ENCODE assay signal across 1 cellular context in genomic region chr6:35428421-35429149, GRCh38.
TF ChIP-seq lines count a peak whose summit lies in the region.

No MANE protein-coding gene starts in this region.

TF ChIP-seq in HepG2, 621 proteins besides CTCF, POLR2A, EP300 and RAD21 (continued from another document and continues in another):
- TF ChIP-seq ZBTB4 (CRISPR knock-in tag; IDR thresholded peaks at IDR 0.05; ENCODE audit: borderline replicate concordance) (no peak), LCORL (IDR thresholded peaks at IDR 0.05) (no peak), LCORL (CRISPR knock-in tag; IDR thresholded peaks at IDR 0.05) (peak; percentile 95), ZNF318 (CRISPR knock-in tag; IDR thresholded peaks at IDR 0.05) (0 out of 2 replicates have a peak, but pooled peaks have one; percentile 44), KAT7 (CRISPR knock-in tag; IDR thresholded peaks at IDR 0.05; ENCODE audit: borderline replicate concordance) (no peak), ZNF615 (CRISPR knock-in tag; IDR thresholded peaks at IDR 0.05; ENCODE audit: borderline replicate concordance) (no peak), ZNF687 (CRISPR knock-in tag; IDR thresholded peaks at IDR 0.05) (peak; percentile 65), ZNF644 (CRISPR knock-in tag; IDR thresholded peaks at IDR 0.05; ENCODE audit: low read depth) (peak; percentile 27; the same call in 1 of the 2 replicates), ZNF737 (CRISPR knock-in tag; IDR thresholded peaks at IDR 0.05; ENCODE audit: borderline replicate concordance) (no peak), PPARG (CRISPR knock-in tag; conservative IDR thresholded peaks at IDR 0.05) (peak; percentile 68), MED1 (CRISPR knock-in tag; IDR thresholded peaks at IDR 0.05) (peak; percentile 66), SP2 (CRISPR knock-in tag; IDR thresholded peaks at IDR 0.05) (no peak), TCF12 (IDR thresholded peaks at IDR 0.05) (no peak), TCF12 (CRISPR knock-in tag; IDR thresholded peaks at IDR 0.05) (0 out of 2 replicates have a peak, but pooled peaks have one; percentile 39), BCL6 (CRISPR knock-in tag; IDR thresholded peaks at IDR 0.05) (peak; percentile 52), ARNT (IDR thresholded peaks at IDR 0.05) (no peak), ZFP1 (CRISPR knock-in tag; IDR thresholded peaks at IDR 0.05) (0 out of 2 replicates have a peak, but pooled peaks have one; percentile 35), NR2F6 (IDR thresholded peaks at IDR 0.05) (peak; percentile 74), NR2F6 (CRISPR knock-in tag; IDR thresholded peaks at IDR 0.05) (peak; percentile 76), PAWR (CRISPR knock-in tag; IDR thresholded peaks at IDR 0.05; ENCODE audit: borderline replicate concordance) (0 out of 2 replicates have a peak, but pooled peaks have one; percentile 33), ZBTB2 (CRISPR knock-in tag; IDR thresholded peaks at IDR 0.05; ENCODE audit: low read depth) (no peak), BATF2 (CRISPR knock-in tag; IDR thresholded peaks at IDR 0.05) (no peak), MXD3 (CRISPR knock-in tag; IDR thresholded peaks at IDR 0.05) (0 out of 2 replicates have a peak, but pooled peaks have one; percentile 9), ZNF18 (CRISPR knock-in tag; IDR thresholded peaks at IDR 0.05; ENCODE audit: insufficient replicate concordance) (no peak), HNRNPL (IDR thresholded peaks at IDR 0.05; ENCODE audit: low read depth, low read length) (peak; percentile 65; the same call in 1 of the 2 replicates), ZFYVE20 (CRISPR knock-in tag; IDR thresholded peaks at IDR 0.05; ENCODE audit: borderline replicate concordance, low read depth) (no peak), ZNF121 (CRISPR knock-in tag; IDR thresholded peaks at IDR 0.05) (0 out of 2 replicates have a peak, but pooled peaks have one; percentile 19), FOXK1 (CRISPR knock-in tag; IDR thresholded peaks at IDR 0.05; ENCODE audit: borderline replicate concordance, low read depth) (peak; percentile 72; the same call in 1 of the 2 replicates), ZMAT5 (CRISPR knock-in tag; IDR thresholded peaks at IDR 0.05; ENCODE audit: borderline replicate concordance, low read depth) (no peak), ONECUT2 (CRISPR knock-in tag; IDR thresholded peaks at IDR 0.05) (peak; percentile 75), JUN (CRISPR knock-in tag; IDR thresholded peaks at IDR 0.05) (peak; percentile 59; the same call in 1 of the 2 replicates), MAZ (IDR thresholded peaks at IDR 0.05; ENCODE audit: borderline replicate concordance, low read depth, low read length) (peak; percentile 35; the same call in 1 of the 2 replicates), MAZ (CRISPR knock-in tag; IDR thresholded peaks at IDR 0.05; ENCODE audit: low read depth) (no peak), ZIK1 (CRISPR knock-in tag; IDR thresholded peaks at IDR 0.05; ENCODE audit: borderline replicate concordance, low read depth) (no peak), ZNF629 (CRISPR knock-in tag; conservative IDR thresholded peaks at IDR 0.05) (no peak), ZNF780A (CRISPR knock-in tag; IDR thresholded peaks at IDR 0.05) (peak; percentile 38; the same call in 1 of the 2 replicates), ZNF431 (CRISPR knock-in tag; IDR thresholded peaks at IDR 0.05; ENCODE audit: borderline replicate concordance, low read depth) (0 out of 2 replicates have a peak, but pooled peaks have one; percentile 24), FOXC1 (CRISPR knock-in tag; IDR thresholded peaks at IDR 0.05; ENCODE audit: borderline replicate concordance) (peak; percentile 82), HOXA3 (CRISPR knock-in tag; IDR thresholded peaks at IDR 0.05) (peak; percentile 68; the same call in 1 of the 2 replicates), TFDP2 (CRISPR knock-in tag; IDR thresholded peaks at IDR 0.05) (no peak)
